ENCODE assay signal across 8 cellular contexts in the genomic region with DNA sequence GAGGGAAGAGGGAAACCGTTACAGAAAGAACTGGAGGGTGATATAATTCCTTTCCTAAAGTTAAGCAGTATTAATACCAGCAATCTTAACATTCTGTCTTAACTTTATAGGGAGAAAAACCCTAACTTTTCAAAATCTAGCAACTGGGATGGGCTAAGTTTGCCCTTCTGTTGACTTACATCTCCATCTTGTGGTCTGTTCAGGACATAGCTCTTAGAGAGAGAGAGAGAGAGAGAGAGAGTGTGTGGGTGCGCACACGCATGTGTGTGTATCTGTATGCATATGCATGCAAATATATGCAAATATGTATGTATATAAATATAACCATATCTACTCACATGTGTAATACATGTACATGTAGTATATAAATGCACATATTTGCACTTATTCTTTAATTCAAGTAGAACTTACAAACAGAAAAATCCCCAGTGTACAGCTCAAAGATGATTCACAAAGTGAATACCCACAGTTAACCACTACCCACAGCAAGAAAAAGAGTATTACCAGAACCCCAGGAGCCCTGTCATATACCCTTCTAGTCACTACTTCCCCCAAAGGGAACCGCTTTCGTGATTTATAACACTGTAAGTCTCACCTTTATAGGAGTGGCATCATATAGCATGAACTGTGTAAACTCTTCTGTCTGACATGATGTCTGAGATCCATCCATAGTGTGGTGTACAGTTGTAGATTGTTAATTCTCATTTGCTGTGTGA. TPM values are rescaled to one million over a fixed set of nuclear protein-coding genes. Genes with fewer than 3 reads are reported as not detected.
DNase-seq lines count a peak whose midpoint lies in the region; ATAC-seq and TF ChIP-seq lines count a peak whose summit lies in the region.

No MANE protein-coding gene starts in this region.

- peak overlapping the region in 1 of 2 donors; percentile 74 for H3K27ac Mint-ChIP-seq in stimulated activated naive CD8-positive, alpha-beta T cell treated with anti-CD3 and anti-CD28 coated beads, Interleukin-15, amount 100 ng/mL, for 72 hours
- no peak overlapping the region for H3K27ac Mint-ChIP-seq in activated T-cell treated with anti-CD3 and anti-CD28 coated beads, Interleukin-2, amount 50 U/mL, for 24 hours

- H3K4me3 Mint-ChIP-seq in stimulated activated naive CD8-positive, alpha-beta T cell treated with anti-CD3 and anti-CD28 coated beads, Interleukin-15, amount 100 ng/mL, for 72 hours: no peak overlapping the region
- no peak overlapping the region for H3K4me3 Mint-ChIP-seq in activated T-cell treated with anti-CD3 and anti-CD28 coated beads, Interleukin-2, amount 50 U/mL, for 24 hours

- no peak overlapping the region for H3K4me3 ChIP-seq in fibroblast of lung (replicated peaks in 1 of 4; ENCODE audit: control extremely low read depth in 1 of 4, insufficient read depth in 1 of 4, low read depth in 3 of 4, low read length in 4 of 4)

- peaks cover 8% of the 10 kb centered on the region for H3K4me1 Mint-ChIP-seq in stimulated activated naive CD8-positive, alpha-beta T cell treated with anti-CD3 and anti-CD28 coated beads, Interleukin-15, amount 100 ng/mL, for 72 hours
- H3K4me1 Mint-ChIP-seq in activated T-cell treated with anti-CD3 and anti-CD28 coated beads, Interleukin-2, amount 50 U/mL, for 24 hours (ENCODE audit: low read depth): peaks cover 13% of the 10 kb centered on the region

- TF ChIP-seq CTCF in fibroblast of lung (conservative IDR thresholded peaks at IDR 0.05 in 1 of 2, IDR thresholded peaks at IDR 0.05 in 1 of 2; ENCODE audit: low read depth in 1 of 2, low read length in 2 of 2) (peak; percentile 72 to 80), omental fat pad (IDR thresholded peaks at IDR 0.05) (no peak)

- no peak for DNase-seq in activated CD4-positive, CD25-positive, alpha-beta regulatory T cell (lab: John Stamatoyannopoulos, UW)
- DNase-seq in NCI-H526 treated with DMSO at 0.1 percent for 48 hours (lab: John Stamatoyannopoulos, UW) (peak; percentile 29), fibroblast of lung (ENCODE audit: low read depth in 2 of 2) (peak; percentile 45 to 61), omental fat pad (ENCODE audit: low spot score) (no peak), OCI-M1 (lab: John Stamatoyannopoulos, UW) (no peak)
- DNase-seq in stimulated activated naive CD8-positive, alpha-beta T cell treated with anti-CD3 and anti-CD28 coated beads, Interleukin-15, amount 100 ng/mL, for 72 hours: no peak
- no peak for DNase-seq in activated T-cell treated with anti-CD3 and anti-CD28 coated beads, Interleukin-2, amount 50 U/mL, for 24 hours

- no peak overlapping the region for H3K27ac ChIP-seq in fibroblast of lung (ENCODE audit: insufficient read depth, low read length)

- H3K9me3 ChIP-seq in fibroblast of lung (ENCODE audit: control insufficient read depth, insufficient read depth, low read depth, low read length): no peaks in the 10 kb centered on the region

- H3K9me3 Mint-ChIP-seq in stimulated activated naive CD8-positive, alpha-beta T cell treated with anti-CD3 and anti-CD28 coated beads, Interleukin-15, amount 100 ng/mL, for 72 hours: no peaks in the 10 kb centered on the region
- H3K9me3 Mint-ChIP-seq in activated T-cell treated with anti-CD3 and anti-CD28 coated beads, Interleukin-2, amount 50 U/mL, for 24 hours: no peaks in the 10 kb centered on the region

- H2AFZ ChIP-seq in fibroblast of lung (ENCODE audit: low read length): no peak overlapping the region

- no peaks in the 10 kb centered on the region for H3K36me3 ChIP-seq in fibroblast of lung (ENCODE audit: control insufficient read depth, insufficient read depth, low read length)

- no peaks in the 10 kb centered on the region for H4K20me1 ChIP-seq in fibroblast of lung (ENCODE audit: control insufficient read depth, extremely low read depth, insufficient read depth, low read length)

- H3K4me1 ChIP-seq in fibroblast of lung (ENCODE audit: control insufficient read depth, extremely low read depth, insufficient read depth, low read length): no peaks in the 10 kb centered on the region

- no peaks in the 10 kb centered on the region for H3K27me3 Mint-ChIP-seq in stimulated activated naive CD8-positive, alpha-beta T cell treated with anti-CD3 and anti-CD28 coated beads, Interleukin-15, amount 100 ng/mL, for 72 hours
- H3K27me3 Mint-ChIP-seq in activated T-cell treated with anti-CD3 and anti-CD28 coated beads, Interleukin-2, amount 50 U/mL, for 24 hours: no peaks in the 10 kb centered on the region

- ATAC-seq in activated CD4-positive, CD25-positive, alpha-beta regulatory T cell treated with anti-CD3 and anti-CD28 coated beads, Interleukin-2, amount 50 U/mL, for 24 hours: peak; percentile 88 to 89
- ATAC-seq in stimulated activated naive CD8-positive, alpha-beta T cell treated with anti-CD3 and anti-CD28 coated beads, Interleukin-15, amount 100 ng/mL, for 72 hours: peak; percentile 98
- no peak for ATAC-seq in omental fat pad (ENCODE audit: low FRiP score)

- peaks cover 9% of the 10 kb centered on the region for H3K36me3 Mint-ChIP-seq in activated T-cell treated with anti-CD3 and anti-CD28 coated beads, Interleukin-2, amount 50 U/mL, for 24 hours (ENCODE audit: low read depth)

- no peaks in the 10 kb centered on the region for H3K27me3 ChIP-seq in fibroblast of lung (ENCODE audit: control insufficient read depth, insufficient read depth, low read length)

- no peak overlapping the region for H3K9ac ChIP-seq in fibroblast of lung (ENCODE audit: insufficient read depth, low read length)

- no peaks in the 10 kb centered on the region for H3K79me2 ChIP-seq in fibroblast of lung (ENCODE audit: control insufficient read depth, insufficient read depth, low read length)

- H3K4me2 ChIP-seq in fibroblast of lung (ENCODE audit: extremely low read depth, insufficient read depth, low read length): no peak overlapping the region

RNA-seq across cellular contexts. Expression of a gene that starts 46.4 kb away (rescaled TPM):
- total RNA-seq in fibroblast of lung (84.7 and 120 TPM in 2 replicates), omental fat pad (10 to 100 TPM; 58.6 to 86.9 (median 66.3) TPM)
- 114 and 128 TPM in 2 replicates for polyA plus RNA-seq in fibroblast of lung
- polyA plus RNA-seq in fibroblast of lung (2012): 132 and 148 TPM in 2 replicates
- 6.6 and 45.8 TPM in 2 replicates for polyA minus RNA-seq in fibroblast of lung (ENCODE audit: low replicate concordance)

RNA-seq across cellular contexts. Expression of a gene that starts 47.3 kb away (rescaled TPM):
- total RNA-seq in fibroblast of lung (under 0.01 and 0.33 TPM in 2 replicates), omental fat pad (under 1 TPM in 1 of 4 donors, not detected in 3; 0.19 TPM)
- polyA plus RNA-seq in fibroblast of lung: 0.07 TPM in 1 of 2 replicates, not detected in the other
- polyA plus RNA-seq in fibroblast of lung (2012): 0.27 TPM in 1 of 2 replicates, not detected in the other
- not detected in 2 replicates for polyA minus RNA-seq in fibroblast of lung (ENCODE audit: low replicate concordance)

Comparison
In these comparisons a context has a peak if more than half of its experiments do, and no peak if none do; other contexts are left out.
1. DNase-seq: peak in NCI-H526 treated with DMSO at 0.1 percent for 48 hours (single experiment) and fibroblast of lung (2 of 2); none in activated CD4-positive, CD25-positive, alpha-beta regulatory T cell (0 of 4), stimulated activated naive CD8-positive, alpha-beta T cell treated with anti-CD3 and anti-CD28 coated beads, Interleukin-15, amount 100 ng/mL, for 72 hours (0 of 2), omental fat pad (single experiment), OCI-M1 (single experiment) and activated T-cell treated with anti-CD3 and anti-CD28 coated beads, Interleukin-2, amount 50 U/mL, for 24 hours (single experiment).
2. CTCF ChIP-seq: peak in fibroblast of lung (2 of 2); none in omental fat pad (0 of 3).